Comparison of ENCODE assay signal across 8 cellular contexts in genomic region chr7:73606801-73607691, GRCh38. TPM values are rescaled to one million over a fixed set of nuclear protein-coding genes. Genes with fewer than 3 reads are reported as not detected.
DNase-seq lines count a peak whose midpoint lies in the region; ATAC-seq and TF ChIP-seq lines count a peak whose summit lies in the region.

No MANE protein-coding gene starts in this region.

- WGBS in esophagus muscularis mucosa: 17% methylated on average over 8 of the region's 36 CpGs

- H3K36me3 Mint-ChIP-seq in nephron (ENCODE audit: low read depth): no peaks in the 10 kb centered on the region

- no peak for TF ChIP-seq EP300 in esophagus muscularis mucosa (IDR thresholded peaks at IDR 0.05)

- H3K27me3 Mint-ChIP-seq in nephron (ENCODE audit: low read depth): peaks cover 18% of the 10 kb centered on the region

- TF ChIP-seq POLR2A in esophagus muscularis mucosa (IDR thresholded peaks at IDR 0.05; ENCODE audit: low read depth): no peak

- no peaks in the 10 kb centered on the region for H3K9me3 ChIP-seq in esophagus muscularis mucosa

- intact Hi-C loops in esophagus muscularis mucosa (cut with DNase I): loop anchor here (1.0 to 2.0 kb wide), 2 partner anchors 60 to 118 kb away; partner anchors contain the start of gene VPS37D

- ATAC-seq in HG03460 (IDR thresholded peaks at IDR 0.05; ENCODE audit: unreplicated experiment): no peak

- peak overlapping the region in 3 of 4 donors; percentile 19 to 37 (median 27) for H3K4me3 ChIP-seq in esophagus muscularis mucosa

- no peaks in the 10 kb centered on the region for H3K36me3 ChIP-seq in esophagus muscularis mucosa

- peak; percentile 20 for DNase-seq in SKM-1 treated with dmso at 0.1 percent for 144 hours (lab: John Stamatoyannopoulos, UW; ENCODE audit: unreplicated experiment)
- no peak for DNase-seq in SKM-1 (lab: John Stamatoyannopoulos, UW; ENCODE audit: unreplicated experiment)
- DNase-seq in NCI-H460 (ENCODE audit: extremely low read depth, low read depth): peak; percentile 30
- peak; percentile 71 for DNase-seq in activated CD8-positive, alpha-beta memory T cell treated with anti-CD3 and anti-CD28 coated beads, Interleukin-2, amount 50 U/mL, for 4 hours
- DNase-seq in esophagus muscularis mucosa (ENCODE audit: extremely low spot score): no peak
- DNase-seq in substantia nigra (lab: John Stamatoyannopoulos, UW): peak in 29 of 49 donors; percentile 2 to 58 (median 25)

- peaks cover 3 to 9% (median 7%) of the 10 kb centered on the region in 4 donors for H3K4me1 ChIP-seq in esophagus muscularis mucosa

- no peaks in the 10 kb centered on the region for H3K9me3 Mint-ChIP-seq in nephron

- H3K27me3 ChIP-seq in esophagus muscularis mucosa: peaks cover 0 to 62% (median 2%) of the 10 kb centered on the region in 4 donors

- no peaks in the 10 kb centered on the region for H3K4me1 Mint-ChIP-seq in nephron

- H3K4me3 Mint-ChIP-seq in nephron: no peak overlapping the region

- TF ChIP-seq CTCF in esophagus muscularis mucosa (IDR thresholded peaks at IDR 0.05): peak; percentile 90 to 96 (median 91)
- peak; percentile 92 to 97 (median 96) for TF ChIP-seq CTCF in nephron (IDR thresholded peaks at IDR 0.05; ENCODE audit: unreplicated experiment in 3 of 3)

- no peak overlapping the region for H3K27ac Mint-ChIP-seq in nephron

- H3K27ac ChIP-seq in esophagus muscularis mucosa (replicated peaks in 1 of 4): no peak overlapping the region
- H3K27ac ChIP-seq in substantia nigra (ENCODE audit: low read depth, low read length, poor library complexity, severe bottlenecking): no peak overlapping the region

RNA-seq across cellular contexts. Expression of gene MLXIPL, which starts 17.3 kb away (rescaled TPM):
- total RNA-seq in NCI-H460 (2014; rRNA removed; shearing (Covaris generic)): 1.6 and 1.9 TPM in 2 replicates
- 10.6 and 26.2 TPM in 2 replicates for polyA plus RNA-seq in NCI-H460 (2014; cell fraction: nucleus; rRNA removed)
- total RNA-seq in esophagus muscularis mucosa: 10 to 100 TPM in 2 of 4 donors, 1 to 10 TPM in 2; 6.5 to 19.5 (median 10.3) TPM

RNA-seq across cellular contexts. Expression of gene TBL2, which starts 28.7 kb away (rescaled TPM):
- total RNA-seq in NCI-H460 (2014; rRNA removed; shearing (Covaris generic)): 70.5 and 76.4 TPM in 2 replicates
- polyA plus RNA-seq in NCI-H460 (2014; cell fraction: nucleus; rRNA removed): 62.0 and 135 TPM in 2 replicates
- total RNA-seq in esophagus muscularis mucosa: 10 to 100 TPM; 19.1 to 52.5 (median 38.2) TPM

RNA-seq across cellular contexts. Expression of gene BCL7B, which starts 49.6 kb away (rescaled TPM):
- 34.0 and 39.2 TPM in 2 replicates for total RNA-seq in NCI-H460 (2014; rRNA removed; shearing (Covaris generic))
- 34.8 and 68.4 TPM in 2 replicates for polyA plus RNA-seq in NCI-H460 (2014; cell fraction: nucleus; rRNA removed)
- total RNA-seq in esophagus muscularis mucosa: 100 to 1,000 TPM; 107 to 131 (median 109) TPM

Comparison
In these comparisons a context has a peak if more than half of its experiments do, and no peak if none do; other contexts are left out.
1. DNase-seq: peak in SKM-1 treated with dmso at 0.1 percent for 144 hours (single experiment), NCI-H460 (single experiment), activated CD8-positive, alpha-beta memory T cell treated with anti-CD3 and anti-CD28 coated beads, Interleukin-2, amount 50 U/mL, for 4 hours (single experiment) and substantia nigra (29 of 49); none in SKM-1 (single experiment) and esophagus muscularis mucosa (single experiment).